Comparison of ENCODE assay signal across 7 cellular contexts in the genomic region with DNA sequence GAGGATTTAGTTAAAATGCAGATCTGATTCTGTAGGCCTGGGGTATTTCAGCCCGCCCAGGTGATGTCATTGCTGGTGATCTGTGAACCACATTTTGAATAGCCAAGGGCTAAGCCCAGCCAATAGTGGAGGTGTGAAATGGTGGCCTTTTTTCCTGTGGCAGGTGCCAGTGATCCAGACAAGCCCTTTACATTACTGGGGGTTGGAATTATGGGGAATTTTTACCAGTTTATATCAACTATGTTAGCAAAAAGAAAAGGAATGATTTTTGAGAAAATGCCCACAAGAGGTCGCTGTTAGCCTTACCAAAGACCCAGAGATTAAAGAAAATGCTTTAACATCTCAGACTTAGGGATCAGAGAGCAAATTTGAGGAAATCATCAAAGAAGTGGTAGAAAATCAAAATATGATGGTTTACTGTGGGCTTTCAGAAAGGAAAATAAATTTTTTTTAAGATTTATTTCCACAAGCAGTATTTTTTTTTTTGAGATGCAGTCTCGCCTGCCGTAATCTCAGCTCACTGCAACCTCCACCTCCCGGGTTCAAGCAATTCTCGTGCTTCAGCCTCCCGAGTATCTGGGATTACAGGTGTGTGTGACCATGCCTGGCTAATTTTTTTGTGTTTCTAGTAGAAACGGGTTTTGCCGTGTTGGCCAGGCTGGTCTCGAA.
A peak's percentile ranks its signal among the peaks of the same experiment; 100 is the strongest.
DNase-seq lines count a peak whose midpoint lies in the region; ATAC-seq, FAIRE-seq and TF ChIP-seq lines count a peak whose summit lies in the region.

No MANE protein-coding gene starts in this region.

- DNase-seq in DMS 273 (lab: John Stamatoyannopoulos, UW; ENCODE audit: unreplicated experiment) (peak; percentile 76), H54 (ENCODE audit: insufficient read length, low spot score) (peak; percentile 28), NCI-H82 (lab: John Stamatoyannopoulos, UW) (peak; percentile 71), cardiac fibroblast (ENCODE audit: low read depth in 2 of 2) (peak; percentile 80 to 81), medulla oblongata (ENCODE audit: extremely low spot score) (peak; percentile 87)
- no peak for DNase-seq in activated effector memory CD4-positive, alpha-beta T cell treated with anti-CD3 and anti-CD28 coated beads, Interleukin-2, amount 50 U/mL, for 16 hours

- no peak for ATAC-seq in HG02885 (IDR thresholded peaks at IDR 0.05; ENCODE audit: poor library complexity, unreplicated experiment)

- FAIRE-seq in H54 (lab: Jason Lieb, UNC): no peak

- no peak for TF ChIP-seq POLR2A in H54 (IDR thresholded peaks at IDR 0.05; ENCODE audit: low read depth, low read length)

- TF ChIP-seq CTCF in cardiac fibroblast (IDR thresholded peaks at IDR 0.05; ENCODE audit: low read depth, low read length): peak; percentile 57

- H3K4me3 ChIP-seq in cardiac fibroblast (replicated peaks in 1 of 2; ENCODE audit: low read depth in 2 of 2, low read length in 2 of 2): no peak overlapping the region
